In genomic region chr1:201719812-201720521, GRCh38 we compare ENCODE assay signal across 1 cellular context.
TF ChIP-seq lines count a peak whose summit lies in the region.

No MANE protein-coding gene starts in this region.

TF ChIP-seq in GM23338, 12 proteins besides CTCF, POLR2A, EP300 and RAD21 (continued from another document):
- TF ChIP-seq ZNF462 (CRISPR knock-in tag; IDR thresholded peaks at IDR 0.05) = no peak
- no peak for TF ChIP-seq ETS1 (IDR thresholded peaks at IDR 0.05)
- no peak for TF ChIP-seq EZH2 (IDR thresholded peaks at IDR 0.05; ENCODE audit: low read depth, unreplicated experiment)
- no peak for TF ChIP-seq EZH2phosphoT487 (IDR thresholded peaks at IDR 0.05; ENCODE audit: unreplicated experiment)
- no peak for TF ChIP-seq ZNF114 (CRISPR knock-in tag; IDR thresholded peaks at IDR 0.05)
